In genomic region chr5:126884269-126884819, GRCh38 we compare ENCODE assay signal across 1 cellular context.
TF ChIP-seq lines count a peak whose summit lies in the region.

No MANE protein-coding gene starts in this region.

TF ChIP-seq in SK-N-SH, 30 proteins besides CTCF, POLR2A, EP300 and RAD21 (continued from another document):
- TF ChIP-seq POLR2AphosphoS5 (IDR thresholded peaks at IDR 0.05; ENCODE audit: low read depth, low read length) (peak; percentile 55), ELF1 (IDR thresholded peaks at IDR 0.05) (no peak), TAF1 (IDR thresholded peaks at IDR 0.05; ENCODE audit: borderline replicate concordance, low read depth, low read length) (no peak), ZBTB33 (IDR thresholded peaks at IDR 0.05; ENCODE audit: borderline replicate concordance, low read depth) (0 out of 2 replicates have a peak, but pooled peaks have one; percentile 44), GABPA (IDR thresholded peaks at IDR 0.05; ENCODE audit: low read depth) (no peak), FOSL2 (IDR thresholded peaks at IDR 0.05; ENCODE audit: borderline replicate concordance, low read depth) (peak; percentile 72; the same call in 1 of the 2 replicates), SMC3 (IDR thresholded peaks at IDR 0.05; ENCODE audit: low read depth, low read length) (no peak), EZH2phosphoT487 (IDR thresholded peaks at IDR 0.05; ENCODE audit: borderline replicate concordance, low read depth) (no peak), JUND (IDR thresholded peaks at IDR 0.05) (peak; percentile 84)
TF ChIP-seq in SK-N-SH: peak in this region for 12.
